In the genomic region with DNA sequence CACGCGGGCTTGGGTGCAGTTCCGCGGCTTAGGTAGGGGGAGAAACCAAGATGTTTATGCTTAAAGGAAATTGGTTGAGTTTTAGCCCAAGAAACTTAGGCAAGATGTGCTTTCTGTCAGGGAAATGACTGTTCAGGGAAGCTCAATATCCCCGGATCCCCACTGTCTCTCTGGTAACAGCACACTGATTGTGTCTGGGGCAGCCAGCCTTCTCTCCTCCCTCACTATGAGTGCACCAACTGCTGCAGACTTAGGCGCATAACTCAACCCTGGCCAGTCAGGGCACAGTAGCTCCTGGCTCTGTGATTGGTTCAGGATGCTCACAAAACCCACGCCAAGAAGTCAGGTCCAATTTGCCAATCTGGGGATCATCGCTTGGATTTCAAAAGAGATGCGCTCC, we compare ENCODE assay signal across 1 cellular context.
TF ChIP-seq lines count a peak whose summit lies in the region.

No MANE protein-coding gene starts in this region.

TF ChIP-seq in H1, 55 proteins besides CTCF, POLR2A, EP300 and RAD21:
- TF ChIP-seq JUN (IDR thresholded peaks at IDR 0.05; ENCODE audit: low read depth, low read length) = no peak
- no peak for TF ChIP-seq EZH2 (IDR thresholded peaks at IDR 0.05; ENCODE audit: low read depth, low read length, severe bottlenecking)
- TF ChIP-seq EGR1 (IDR thresholded peaks at IDR 0.05; ENCODE audit: borderline replicate concordance, low read depth, low read length) = no peak
- no peak for TF ChIP-seq KDM5A (IDR thresholded peaks at IDR 0.05; ENCODE audit: low read length)
- no peak for TF ChIP-seq SAP30 (IDR thresholded peaks at IDR 0.05; ENCODE audit: insufficient read depth, insufficient replicate concordance, low read length)
- no peak for TF ChIP-seq CEBPB (IDR thresholded peaks at IDR 0.05; ENCODE audit: low read depth, low read length)
- no peak for TF ChIP-seq GTF2F1 (IDR thresholded peaks at IDR 0.05; ENCODE audit: borderline replicate concordance, low read depth, low read length)
- TF ChIP-seq NRF1 (IDR thresholded peaks at IDR 0.05; ENCODE audit: low read depth, low read length) = no peak
- TF ChIP-seq JUND (IDR thresholded peaks at IDR 0.05; ENCODE audit: low read length) = no peak
